ENCODE assay signal across 1 cellular context in the genomic region with DNA sequence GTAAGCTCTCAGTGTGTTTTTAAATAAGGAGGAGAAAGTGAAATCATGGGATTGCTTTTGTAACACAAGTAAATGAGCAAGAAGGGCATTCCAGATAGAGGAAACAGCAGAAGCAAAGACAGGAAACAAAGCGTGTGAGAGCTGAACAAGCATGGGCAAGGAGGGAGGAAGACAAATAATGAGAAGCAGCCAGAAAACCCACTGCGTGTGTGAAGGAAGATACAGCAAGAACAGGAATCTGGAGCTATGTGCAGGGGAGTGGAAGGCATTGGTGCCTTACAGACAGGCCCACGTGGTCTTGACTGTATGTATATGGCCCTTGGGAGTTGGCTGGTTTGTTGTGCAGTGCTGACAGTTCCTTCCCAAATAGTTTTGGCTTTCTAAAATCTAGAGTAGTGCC.
TF ChIP-seq lines count a peak whose summit lies in the region.

No MANE protein-coding gene starts in this region.

TF ChIP-seq in IMR-90, 13 proteins besides CTCF, POLR2A, EP300 and RAD21 (continued from another document):
- TF ChIP-seq ELK1 (IDR thresholded peaks at IDR 0.05; ENCODE audit: borderline replicate concordance, low read depth, low read length) (no peak), RCOR1 (IDR thresholded peaks at IDR 0.05; ENCODE audit: insufficient replicate concordance, low read length) (no peak), CEBPB (IDR thresholded peaks at IDR 0.05; ENCODE audit: low read depth, low read length) (no peak), MXI1 (IDR thresholded peaks at IDR 0.05; ENCODE audit: borderline replicate concordance, low read depth, low read length) (no peak), BHLHE40 (IDR thresholded peaks at IDR 0.05; ENCODE audit: low read depth, low read length) (no peak), SMC3 (IDR thresholded peaks at IDR 0.05; ENCODE audit: low read depth, low read length) (no peak)
